Comparison of ENCODE assay signal across 1 cellular context in genomic region chr20:32582659-32583580, GRCh38.
TF ChIP-seq lines count a peak whose summit lies in the region.

No MANE protein-coding gene starts in this region.

TF ChIP-seq in HepG2, 621 proteins besides CTCF, POLR2A, EP300 and RAD21 (continued from another document and continues in another):
- peak; percentile 93; the same call in 1 of the 2 replicates for TF ChIP-seq ZNF639 (CRISPR knock-in tag; conservative IDR thresholded peaks at IDR 0.05)
- no peak for TF ChIP-seq ZNF143 (CRISPR knock-in tag; IDR thresholded peaks at IDR 0.05)
- no peak for TF ChIP-seq NRL (CRISPR knock-in tag; IDR thresholded peaks at IDR 0.05; ENCODE audit: borderline replicate concordance)
- no peak; the same call in 1 of the 2 replicates for TF ChIP-seq MED1 (CRISPR knock-in tag; IDR thresholded peaks at IDR 0.05)
- peak; percentile 70; the same call in 1 of the 2 replicates for TF ChIP-seq BCL3 (CRISPR knock-in tag; IDR thresholded peaks at IDR 0.05)
- TF ChIP-seq NFKBIZ (CRISPR knock-in tag; IDR thresholded peaks at IDR 0.05): no peak
- no peak for TF ChIP-seq PAWR (CRISPR knock-in tag; IDR thresholded peaks at IDR 0.05; ENCODE audit: borderline replicate concordance)
- 0 out of 2 replicates have a peak, but pooled peaks have one; percentile 24 for TF ChIP-seq KLF12 (CRISPR knock-in tag; IDR thresholded peaks at IDR 0.05; ENCODE audit: borderline replicate concordance)
- TF ChIP-seq NFYB (CRISPR knock-in tag; IDR thresholded peaks at IDR 0.05): no peak
- TF ChIP-seq, protein P1, sequence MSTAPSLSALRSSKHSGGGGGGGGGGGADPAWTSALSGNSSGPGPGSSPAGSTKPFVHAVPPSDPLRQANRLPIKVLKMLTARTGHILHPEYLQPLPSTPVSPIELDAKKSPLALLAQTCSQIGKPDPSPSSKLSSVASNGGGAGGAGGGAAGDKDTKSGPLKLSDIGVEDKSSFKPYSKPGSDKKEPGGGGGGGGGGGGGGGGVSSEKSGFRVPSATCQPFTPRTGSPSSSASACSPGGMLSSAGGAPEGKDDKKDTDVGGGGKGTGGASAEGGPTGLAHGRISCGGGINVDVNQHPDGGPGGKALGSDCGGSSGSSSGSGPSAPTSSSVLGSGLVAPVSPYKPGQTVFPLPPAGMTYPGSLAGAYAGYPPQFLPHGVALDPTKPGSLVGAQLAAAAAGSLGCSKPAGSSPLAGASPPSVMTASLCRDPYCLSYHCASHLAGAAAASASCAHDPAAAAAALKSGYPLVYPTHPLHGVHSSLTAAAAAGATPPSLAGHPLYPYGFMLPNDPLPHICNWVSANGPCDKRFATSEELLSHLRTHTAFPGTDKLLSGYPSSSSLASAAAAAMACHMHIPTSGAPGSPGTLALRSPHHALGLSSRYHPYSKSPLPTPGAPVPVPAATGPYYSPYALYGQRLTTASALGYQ (CRISPR knock-in tag; IDR thresholded peaks at IDR 0.05): no peak
- no peak for TF ChIP-seq SIX4 (CRISPR knock-in tag; IDR thresholded peaks at IDR 0.05)
- peak; percentile 76; the same call in 1 of the 2 replicates for TF ChIP-seq TOPORS (CRISPR knock-in tag; IDR thresholded peaks at IDR 0.05)
- TF ChIP-seq ELF4 (CRISPR knock-in tag; IDR thresholded peaks at IDR 0.05; ENCODE audit: borderline replicate concordance): no peak
- TF ChIP-seq SMC3 (IDR thresholded peaks at IDR 0.05; ENCODE audit: low read length): no peak
- TF ChIP-seq ZNF407 (CRISPR knock-in tag; IDR thresholded peaks at IDR 0.05; ENCODE audit: not compliant biosample characterization): no peak
- TF ChIP-seq, protein P2, sequence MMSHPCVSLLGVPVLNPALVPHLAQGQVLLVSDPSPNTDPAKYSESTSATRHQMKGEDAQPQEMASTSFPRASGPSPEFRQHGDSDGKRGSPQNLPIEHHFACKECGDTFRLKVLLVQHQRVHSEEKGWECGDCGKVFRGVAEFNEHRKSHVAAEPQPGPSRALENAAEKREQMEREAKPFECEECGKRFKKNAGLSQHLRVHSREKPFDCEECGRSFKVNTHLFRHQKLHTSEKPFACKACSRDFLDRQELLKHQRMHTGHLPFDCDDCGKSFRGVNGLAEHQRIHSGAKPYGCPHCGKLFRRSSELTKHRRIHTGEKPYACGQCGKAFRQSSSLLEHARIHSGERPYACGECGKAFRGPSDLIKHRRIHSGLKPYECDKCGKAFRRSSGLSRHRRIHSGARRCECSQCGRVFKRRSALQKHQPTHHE (CRISPR knock-in tag; IDR thresholded peaks at IDR 0.05; ENCODE audit: borderline replicate concordance): no peak
- no peak for TF ChIP-seq ZNF564 (CRISPR knock-in tag; IDR thresholded peaks at IDR 0.05)
- TF ChIP-seq HNF1A (IDR thresholded peaks at IDR 0.05; ENCODE audit: low read depth): no peak
- no peak for TF ChIP-seq HNF1A (CRISPR knock-in tag; IDR thresholded peaks at IDR 0.05; ENCODE audit: borderline replicate concordance)
- TF ChIP-seq ONECUT2 (CRISPR knock-in tag; IDR thresholded peaks at IDR 0.05): no peak
- TF ChIP-seq CHD2 (IDR thresholded peaks at IDR 0.05; ENCODE audit: low read depth, low read length): no peak
- TF ChIP-seq RORA (CRISPR knock-in tag; IDR thresholded peaks at IDR 0.05): no peak
- TF ChIP-seq, protein P3, sequence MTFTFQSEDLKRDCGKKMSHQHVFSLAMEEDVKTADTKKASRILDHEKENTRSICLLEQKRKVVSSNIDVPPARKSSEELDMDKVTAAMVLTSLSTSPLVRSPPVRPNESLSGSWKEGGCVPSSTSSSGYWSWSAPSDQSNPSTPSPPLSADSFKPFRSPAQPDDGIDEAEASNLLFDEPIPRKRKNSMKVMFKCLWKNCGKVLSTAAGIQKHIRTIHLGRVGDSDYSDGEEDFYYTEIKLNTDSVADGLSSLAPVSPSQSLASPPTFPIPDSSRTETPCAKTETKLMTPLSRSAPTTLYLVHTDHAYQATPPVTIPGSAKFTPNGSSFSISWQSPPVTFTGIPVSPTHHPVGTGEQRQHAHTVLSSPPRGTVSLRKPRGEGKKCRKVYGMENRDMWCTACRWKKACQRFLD (CRISPR knock-in tag; IDR thresholded peaks at IDR 0.05; ENCODE audit: borderline replicate concordance): no peak
- TF ChIP-seq, protein P4, sequence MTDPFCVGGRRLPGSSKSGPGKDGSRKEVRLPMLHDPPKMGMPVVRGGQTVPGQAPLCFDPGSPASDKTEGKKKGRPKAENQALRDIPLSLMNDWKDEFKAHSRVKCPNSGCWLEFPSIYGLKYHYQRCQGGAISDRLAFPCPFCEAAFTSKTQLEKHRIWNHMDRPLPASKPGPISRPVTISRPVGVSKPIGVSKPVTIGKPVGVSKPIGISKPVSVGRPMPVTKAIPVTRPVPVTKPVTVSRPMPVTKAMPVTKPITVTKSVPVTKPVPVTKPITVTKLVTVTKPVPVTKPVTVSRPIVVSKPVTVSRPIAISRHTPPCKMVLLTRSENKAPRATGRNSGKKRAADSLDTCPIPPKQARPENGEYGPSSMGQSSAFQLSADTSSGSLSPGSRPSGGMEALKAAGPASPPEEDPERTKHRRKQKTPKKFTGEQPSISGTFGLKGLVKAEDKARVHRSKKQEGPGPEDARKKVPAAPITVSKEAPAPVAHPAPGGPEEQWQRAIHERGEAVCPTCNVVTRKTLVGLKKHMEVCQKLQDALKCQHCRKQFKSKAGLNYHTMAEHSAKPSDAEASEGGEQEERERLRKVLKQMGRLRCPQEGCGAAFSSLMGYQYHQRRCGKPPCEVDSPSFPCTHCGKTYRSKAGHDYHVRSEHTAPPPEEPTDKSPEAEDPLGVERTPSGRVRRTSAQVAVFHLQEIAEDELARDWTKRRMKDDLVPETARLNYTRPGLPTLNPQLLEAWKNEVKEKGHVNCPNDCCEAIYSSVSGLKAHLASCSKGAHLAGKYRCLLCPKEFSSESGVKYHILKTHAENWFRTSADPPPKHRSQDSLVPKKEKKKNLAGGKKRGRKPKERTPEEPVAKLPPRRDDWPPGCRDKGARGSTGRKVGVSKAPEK (CRISPR knock-in tag; IDR thresholded peaks at IDR 0.05; ENCODE audit: borderline replicate concordance): no peak
- no peak; the same call in 1 of the 2 replicates for TF ChIP-seq ZSCAN29 (CRISPR knock-in tag; conservative IDR thresholded peaks at IDR 0.05)
- TF ChIP-seq KDM5A (IDR thresholded peaks at IDR 0.05; ENCODE audit: borderline replicate concordance, low read length): no peak
- no peak for TF ChIP-seq HNRNPUL1 (IDR thresholded peaks at IDR 0.05; ENCODE audit: low read depth, low read length)
- TF ChIP-seq CBX5 (CRISPR knock-in tag; IDR thresholded peaks at IDR 0.05; ENCODE audit: borderline replicate concordance): no peak
- no peak; the same call in 1 of the 2 replicates for TF ChIP-seq ZBTB7B (CRISPR knock-in tag; IDR thresholded peaks at IDR 0.05)
- no peak for TF ChIP-seq ZNF382 (CRISPR knock-in tag; IDR thresholded peaks at IDR 0.05; ENCODE audit: borderline replicate concordance)
- TF ChIP-seq MIXL1 (CRISPR knock-in tag; IDR thresholded peaks at IDR 0.05): no peak
- no peak for TF ChIP-seq MBD4 (IDR thresholded peaks at IDR 0.05; ENCODE audit: borderline replicate concordance, low read length)
- TF ChIP-seq SPEN (CRISPR knock-in tag; IDR thresholded peaks at IDR 0.05; ENCODE audit: low read depth): peak; percentile 56; the same call in 1 of the 2 replicates
- no peak for TF ChIP-seq BRCA1 (CRISPR knock-in tag; IDR thresholded peaks at IDR 0.05)
- TF ChIP-seq GTF3A (CRISPR knock-in tag; conservative IDR thresholded peaks at IDR 0.05): no peak
- TF ChIP-seq MEF2D (CRISPR knock-in tag; IDR thresholded peaks at IDR 0.05): no peak
- no peak for TF ChIP-seq SUZ12 (IDR thresholded peaks at IDR 0.05; ENCODE audit: low read depth, low read length)
- no peak for TF ChIP-seq ZNF343 (CRISPR knock-in tag; IDR thresholded peaks at IDR 0.05)
- 0 out of 2 replicates have a peak, but pooled peaks have one; percentile 14 for TF ChIP-seq POGZ (CRISPR knock-in tag; IDR thresholded peaks at IDR 0.05)
- no peak for TF ChIP-seq PHB2 (IDR thresholded peaks at IDR 0.05; ENCODE audit: partially characterized antibody)
- TF ChIP-seq HOXD1 (CRISPR knock-in tag; IDR thresholded peaks at IDR 0.05): no peak
- TF ChIP-seq SP2 (CRISPR knock-in tag; IDR thresholded peaks at IDR 0.05): no peak
